Comparison of ENCODE assay signal across 1 cellular context in the genomic region with DNA sequence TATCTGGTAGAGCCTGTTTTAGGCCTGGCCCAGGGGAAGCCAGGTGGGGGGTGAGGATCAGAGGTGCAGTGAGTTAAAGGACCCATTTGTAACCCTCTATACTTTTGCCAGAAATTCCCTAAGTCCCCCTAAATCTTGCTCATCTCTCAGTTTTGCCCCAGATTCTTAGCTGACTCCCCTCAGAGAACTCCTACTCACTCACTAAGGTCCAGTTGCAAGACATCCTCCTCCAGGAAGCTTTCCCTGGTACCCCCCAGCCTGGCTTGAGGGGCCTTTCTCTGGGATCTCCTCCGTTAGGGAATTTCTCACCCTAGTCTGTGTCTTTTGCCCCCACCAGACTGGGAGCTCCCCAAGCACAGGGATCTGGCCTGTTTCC.
TF ChIP-seq lines count a peak whose summit lies in the region.

No MANE protein-coding gene starts in this region.

TF ChIP-seq in liver, 16 proteins besides CTCF, POLR2A, EP300 and RAD21 (continued from another document):
- TF ChIP-seq FOXA2 (IDR thresholded peaks at IDR 0.05) (no peak), ZBTB33 (IDR thresholded peaks at IDR 0.05) (no peak), JUND (IDR thresholded peaks at IDR 0.05) (no peak), FOXA1 (IDR thresholded peaks at IDR 0.05) (no peak), EGR1 (IDR thresholded peaks at IDR 0.05; ENCODE audit: low read depth in 2 of 2) (no peak), GABPA (IDR thresholded peaks at IDR 0.05 in 1 of 2, conservative IDR thresholded peaks at IDR 0.05 in 1 of 2) (no peak), TAF1 (conservative IDR thresholded peaks at IDR 0.05) (no peak), REST (IDR thresholded peaks at IDR 0.05) (no peak), HNF4G (IDR thresholded peaks at IDR 0.05) (no peak), RXRA (IDR thresholded peaks at IDR 0.05) (no peak)
